ENCODE assay signal across 14 cellular contexts in genomic region chr16:17744903-17745581, GRCh38.
DNase-seq lines count a peak whose midpoint lies in the region; ATAC-seq and TF ChIP-seq lines count a peak whose summit lies in the region.
"Had no signal": no experiment of that assay in that cellular context is flagged by ENCODE, and none has a peak within 500 bp of the region (broad histone marks: within the 10 kb centered on the region; RNA-seq: fewer than 3 reads in every experiment).

No MANE protein-coding gene starts in this region.

- intact Hi-C loops in mucosa of descending colon (cut with DNase I, micrococcal nuclease): no loop called here
- intact Hi-C loops in tibial artery (cut with DNase I; ENCODE audit: low total_unique reads): no loop called here
- intact Hi-C loops in aorta (cut with DNase I): no loop called here

- H3K4me1 ChIP-seq in ectodermal cell (ENCODE audit: control insufficient read depth, insufficient read depth, low read length): peaks cover 39% of the 10 kb centered on the region
- no peaks in the 10 kb centered on the region for H3K4me1 ChIP-seq in mucosa of descending colon (ENCODE audit: low read depth)
- H3K4me1 ChIP-seq in tibial artery: peaks cover 0 to 7% (median 0%) of the 10 kb centered on the region in 4 donors
- no peaks in the 10 kb centered on the region for H3K4me1 ChIP-seq in aorta (ENCODE audit: control insufficient read depth in 1 of 2, insufficient read depth in 2 of 2, low read length in 2 of 2)

- no peaks in the 10 kb centered on the region for H3K27me3 ChIP-seq in ectodermal cell (ENCODE audit: control insufficient read depth, insufficient read depth, low read length, poor library complexity, severe bottlenecking)
- no peaks in the 10 kb centered on the region for H3K27me3 ChIP-seq in tibial artery
- no peaks in the 10 kb centered on the region for H3K27me3 ChIP-seq in aorta (ENCODE audit: control insufficient read depth in 1 of 2, insufficient read depth in 2 of 2, low read length in 1 of 2)

- DNase-seq in M059J (ENCODE audit: low read depth) (peak; percentile 54), mucosa of descending colon (no peak), tibial artery (no peak), activated gamma-delta T cell (lab: John Stamatoyannopoulos, UW) (no peak), aorta (no peak)
- DNase-seq: activated CD4-positive, alpha-beta memory T cell treated with anti-CD3 and anti-CD28 coated beads for 36 hours; activated T-cell treated with anti-CD3 and anti-CD28 coated beads, Interleukin-2, amount 50 U/mL, for 72 hours; NCI-H1930; NCI-H526; occipital lobe; stimulated activated naive CD8-positive, alpha-beta T cell treated with anti-CD3 and anti-CD28 coated beads, Interleukin-15, Interleukin-2, amounts not matched to agents 100 U/mL and 50 U/mL, for 24 hours; SW 1271 had no signal

- ATAC-seq in mucosa of descending colon: peak; percentile 8
- ATAC-seq in GM19324 (IDR thresholded peaks at IDR 0.05; ENCODE audit: low FRiP score, unreplicated experiment): no peak
- no peak for ATAC-seq in aorta (ENCODE audit: low FRiP score)
- ATAC-seq: activated T-cell treated with anti-CD3 and anti-CD28 coated beads, Interleukin-2, amount 50 U/mL, for 72 hours; stimulated activated naive CD8-positive, alpha-beta T cell treated with anti-CD3 and anti-CD28 coated beads, Interleukin-15, Interleukin-2, amounts not matched to agents 100 U/mL and 50 U/mL, for 24 hours had no signal

- WGBS in ectodermal cell, 2 experiments: 5% methylated on average over 15 of the region's 15 CpGs
- 3 to 5% methylated on average over 14 to 15 of the region's 15 CpGs for WGBS in aorta, 2 donors

- TF ChIP-seq CTCF in mucosa of descending colon (IDR thresholded peaks at IDR 0.05) (no peak), tibial artery (IDR thresholded peaks at IDR 0.05) (no peak)

- H3K9me3 ChIP-seq in ectodermal cell (ENCODE audit: control insufficient read depth, low read length) (peaks cover 2% of the 10 kb centered on the region), mucosa of descending colon (no peaks in the 10 kb centered on the region), tibial artery (no peaks in the 10 kb centered on the region), aorta (ENCODE audit: control insufficient read depth, low read length) (no peaks in the 10 kb centered on the region)

- H3K36me3 ChIP-seq in ectodermal cell (ENCODE audit: control insufficient read depth, insufficient read depth, low read length) (no peaks in the 10 kb centered on the region), mucosa of descending colon (ENCODE audit: low read depth) (no peaks in the 10 kb centered on the region), tibial artery (no peaks in the 10 kb centered on the region), aorta (ENCODE audit: control insufficient read depth in 1 of 2, insufficient read depth in 2 of 2, low read length in 1 of 2) (no peaks in the 10 kb centered on the region)

- peak overlapping the region; percentile 17 for H3K4me3 ChIP-seq in ectodermal cell (ENCODE audit: insufficient read depth, low read depth, low read length)
- no peak overlapping the region for H3K4me3 ChIP-seq in mucosa of descending colon
- H3K4me3 ChIP-seq in tibial artery: peak overlapping the region; percentile 43 to 46
- no peak overlapping the region for H3K4me3 ChIP-seq in aorta (ENCODE audit: low read length in 2 of 2)

- H3K27ac ChIP-seq in ectodermal cell (ENCODE audit: insufficient read depth, low read depth, low read length, poor library complexity, severe bottlenecking) (peak overlapping the region; percentile 79), tibial artery (peak overlapping the region in 1 of 2 donors; percentile 30), aorta (ENCODE audit: low read depth in 1 of 2, low read length in 2 of 2) (no peak overlapping the region)

Comparison
In these comparisons a context has a peak if more than half of its experiments do, and no peak if none do; other contexts are left out.
1. H3K4me3 ChIP-seq: peak in ectodermal cell (single experiment) and tibial artery (2 of 2); none in mucosa of descending colon (single experiment) and aorta (0 of 2).